10 cellular contexts compared by ENCODE assay signal in the genomic region with DNA sequence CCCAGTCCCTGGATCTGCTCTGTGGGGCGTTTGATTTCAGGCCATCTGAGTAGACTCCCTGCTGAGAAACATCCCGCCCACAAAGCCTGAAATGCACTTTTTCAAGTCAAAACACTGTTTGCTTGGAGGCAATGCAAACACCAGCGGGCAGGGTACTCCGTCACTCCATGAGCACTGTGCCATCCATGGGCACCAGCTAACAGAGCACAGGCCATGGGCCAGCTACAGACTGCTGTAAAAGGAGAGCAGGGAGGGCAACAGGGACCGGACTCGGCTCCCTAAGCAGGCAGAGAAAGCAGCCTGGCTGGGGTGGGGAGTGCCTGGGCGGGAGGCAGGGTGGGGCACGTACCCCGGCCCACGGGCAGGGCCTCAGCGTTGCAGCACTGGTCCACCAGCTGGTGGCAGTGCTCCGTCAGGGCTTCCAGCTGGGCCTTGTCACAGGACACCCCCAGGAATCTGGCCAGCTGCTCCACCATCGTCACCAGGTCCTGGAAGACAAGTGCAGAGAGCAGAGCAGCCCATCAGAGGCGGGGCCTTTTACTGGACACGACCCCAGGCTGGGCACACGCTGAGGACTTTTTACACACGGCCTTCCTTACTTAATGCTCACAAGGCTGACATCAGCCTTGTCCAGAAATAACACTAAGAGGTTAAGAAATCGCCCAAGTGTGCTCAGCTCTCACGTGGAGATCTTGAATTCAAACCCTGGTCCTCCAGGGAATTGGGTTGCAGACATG. TPM values are rescaled to one million over a fixed set of nuclear protein-coding genes. Genes with fewer than 3 reads are reported as not detected.
DNase-seq lines count a peak whose midpoint lies in the region; ATAC-seq, FAIRE-seq and TF ChIP-seq lines count a peak whose summit lies in the region.
"Had no signal": no experiment of that assay in that cellular context is flagged by ENCODE, and none has a peak within 500 bp of the region (broad histone marks: within the 10 kb centered on the region; RNA-seq: fewer than 3 reads in every experiment).

No MANE protein-coding gene starts in this region.

- H3K4me3 ChIP-seq in fibroblast of the aortic adventitia (ENCODE audit: low read depth, low read length): no peak overlapping the region

- peak; percentile 35 for TF ChIP-seq CTCF in fibroblast of the aortic adventitia (IDR thresholded peaks at IDR 0.05; ENCODE audit: insufficient read depth, low read length)
- TF ChIP-seq CTCF in nephron (IDR thresholded peaks at IDR 0.05; ENCODE audit: unreplicated experiment in 3 of 3): no peak

- FAIRE-seq in GM12892 (lab: Jason Lieb, UNC): no peak

- no peak for ATAC-seq in HG03354 (IDR thresholded peaks at IDR 0.05; ENCODE audit: poor library complexity, severe bottlenecking, unreplicated experiment)
- ATAC-seq: natural killer cell treated with Interleukin-12 subunit alpha and Interleukin-12 subunit beta and Interleukin-15 and Interleukin-18, amount 100 ng/mL, for 72 hours had no signal

- no peaks in the 10 kb centered on the region for H3K36me3 Mint-ChIP-seq in nephron (ENCODE audit: low read depth)
- H3K36me3 Mint-ChIP-seq: natural killer cell treated with Interleukin-12 subunit alpha and Interleukin-12 subunit beta and Interleukin-15 and Interleukin-18, amount 100 ng/mL, for 72 hours had no signal

- H3K4me1 Mint-ChIP-seq in nephron: peaks cover 71% of the 10 kb centered on the region

- no peaks in the 10 kb centered on the region for H3K27me3 Mint-ChIP-seq in nephron (ENCODE audit: low read depth)

- H3K4me3 Mint-ChIP-seq in nephron: peak overlapping the region in 2 of 3 experiments; percentile 43 to 50
- H3K4me3 Mint-ChIP-seq: natural killer cell treated with Interleukin-12 subunit alpha and Interleukin-12 subunit beta and Interleukin-15 and Interleukin-18, amount 100 ng/mL, for 72 hours had no signal

- H3K27ac Mint-ChIP-seq in nephron: peak overlapping the region; percentile 81 to 92 (median 92)
- H3K27ac Mint-ChIP-seq: natural killer cell treated with Interleukin-12 subunit alpha and Interleukin-12 subunit beta and Interleukin-15 and Interleukin-18, amount 100 ng/mL, for 72 hours had no signal

- no peak for TF ChIP-seq POLR2A in GM12892 (IDR thresholded peaks at IDR 0.05; ENCODE audit: low read depth, low read length)

- no peaks in the 10 kb centered on the region for H3K9me3 Mint-ChIP-seq in nephron
- H3K9me3 Mint-ChIP-seq: natural killer cell treated with Interleukin-12 subunit alpha and Interleukin-12 subunit beta and Interleukin-15 and Interleukin-18, amount 100 ng/mL, for 72 hours had no signal

- DNase-seq in AG20443 (ENCODE audit: low spot score): peak; percentile 65
- DNase-seq in NCI-H446 treated with DMSO at 0.1 percent for 48 hours (lab: John Stamatoyannopoulos, UW): peak; percentile 54
- DNase-seq in fibroblast of the aortic adventitia (ENCODE audit: low read depth): peak; percentile 94
- DNase-seq in activated CD8-positive, alpha-beta memory T cell treated with anti-CD3 and anti-CD28 coated beads, Interleukin-2, amount 50 U/mL, for 4 hours: no peak
- no peak for DNase-seq in activated CD4-positive, alpha-beta T cell treated with anti-CD3 and anti-CD28 coated beads for 4 hours
- DNase-seq in GM12892 (ENCODE audit: insufficient read length): no peak
- DNase-seq: COR-L47 had no signal

RNA-seq across cellular contexts. Expression of a gene that starts 16.8 kb away (rescaled TPM):
- total RNA-seq in fibroblast of the aortic adventitia (ENCODE audit: low replicate concordance): 2.5 and 2.7 TPM in 2 replicates
- 0.25 TPM for polyA plus RNA-seq in GM12892 (2012; ENCODE audit: missing spikeins)

RNA-seq across cellular contexts. Expression of a gene that starts 33.4 kb away (rescaled TPM):
- total RNA-seq in fibroblast of the aortic adventitia (ENCODE audit: low replicate concordance): 0.49 TPM in 1 of 2 replicates, not detected in the other
- not detected for polyA plus RNA-seq in GM12892 (2012; ENCODE audit: missing spikeins)
- total RNA-seq: natural killer cell treated with Interleukin-12 subunit alpha and Interleukin-12 subunit beta and Interleukin-15 and Interleukin-18, amount 100 ng/mL, for 72 hours had no signal

Comparison
In these comparisons a context has a peak if more than half of its experiments do, and no peak if none do; other contexts are left out.
1. DNase-seq: peak in AG20443 (single experiment), NCI-H446 treated with DMSO at 0.1 percent for 48 hours (single experiment) and fibroblast of the aortic adventitia (single experiment); none in activated CD8-positive, alpha-beta memory T cell treated with anti-CD3 and anti-CD28 coated beads, Interleukin-2, amount 50 U/mL, for 4 hours (single experiment), activated CD4-positive, alpha-beta T cell treated with anti-CD3 and anti-CD28 coated beads for 4 hours (0 of 2) and GM12892 (single experiment).